In the genomic region with DNA sequence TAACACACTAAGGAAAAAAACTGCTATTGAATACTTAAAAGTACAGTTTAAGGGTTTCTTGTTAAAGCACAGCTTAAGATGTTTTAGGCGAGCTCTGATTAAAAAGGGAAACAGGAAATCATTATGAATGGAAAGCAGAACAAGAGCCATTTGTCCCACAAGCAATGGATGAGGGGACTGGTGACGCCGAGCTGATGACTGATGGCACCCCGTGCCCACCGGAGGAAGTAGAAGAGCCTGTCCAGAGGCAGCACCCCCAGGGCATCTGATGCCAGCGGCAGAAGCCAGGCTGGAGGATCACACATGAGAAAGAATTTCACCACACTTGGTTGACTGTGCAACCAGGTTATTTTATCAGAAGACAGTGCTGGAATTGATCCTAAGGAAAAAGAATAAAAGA, we compare ENCODE assay signal across 16 cellular contexts. TPM values are rescaled to one million over a fixed set of nuclear protein-coding genes. Genes with fewer than 3 reads are reported as not detected.
A peak's percentile ranks its signal among the peaks of the same experiment; 100 is the strongest.
DNase-seq lines count a peak whose midpoint lies in the region; ATAC-seq and TF ChIP-seq lines count a peak whose summit lies in the region.
"Had no signal": no experiment of that assay in that cellular context is flagged by ENCODE, and none has a peak within 500 bp of the region (broad histone marks: within the 10 kb centered on the region; RNA-seq: fewer than 3 reads in every experiment).

No MANE protein-coding gene starts in this region.

- H3K4me1 ChIP-seq in BLaER1: peaks cover 71% of the 10 kb centered on the region
- H3K4me1 ChIP-seq in esophagus squamous epithelium: peaks cover 0 to 24% (median 0%) of the 10 kb centered on the region in 3 donors

- H3K4me1 Mint-ChIP-seq in memory B cell: peaks cover 37% of the 10 kb centered on the region
- H3K4me1 Mint-ChIP-seq: nephron had no signal

- H3K27me3 ChIP-seq in BLaER1 (no peaks in the 10 kb centered on the region), esophagus squamous epithelium (peaks cover 0 to 63% (median 0%) of the 10 kb centered on the region in 4 donors)
- H3K27me3 ChIP-seq: MG63, thyroid gland had no signal

- H3K27ac ChIP-seq in BLaER1: no peak overlapping the region
- H3K27ac ChIP-seq in VCaP: peak overlapping the region; percentile 14; the same call in 1 of the 2 replicates
- H3K27ac ChIP-seq in esophagus squamous epithelium: peak overlapping the region in 1 of 4 donors; percentile 45
- H3K27ac ChIP-seq: C4-2B, thyroid gland had no signal

- TF ChIP-seq CTCF in VCaP (conservative IDR thresholded peaks at IDR 0.05) (no peak), esophagus squamous epithelium (IDR thresholded peaks at IDR 0.05) (no peak), foreskin fibroblast (IDR thresholded peaks at IDR 0.05; ENCODE audit: low read depth, low read length) (no peak)

- no peak overlapping the region for H3K4me3 Mint-ChIP-seq in memory B cell
- H3K4me3 Mint-ChIP-seq: nephron had no signal

- H3K4me3 ChIP-seq in BLaER1 (no peak overlapping the region), esophagus squamous epithelium (no peak overlapping the region), foreskin fibroblast (ENCODE audit: low read depth in 1 of 2, low read length in 2 of 2) (no peak overlapping the region)
- H3K4me3 ChIP-seq: MG63, thyroid gland had no signal

- H4K20me1 ChIP-seq in BLaER1: peaks cover 14% of the 10 kb centered on the region

- H3K9ac ChIP-seq in BLaER1: no peak overlapping the region

- DNase-seq in GDM1 (lab: John Stamatoyannopoulos, UW): peak; percentile 26
- DNase-seq in memory B cell (ENCODE audit: low spot score in 2 of 2): no peak
- no peak for DNase-seq in esophagus squamous epithelium (lab: John Stamatoyannopoulos, UW)
- DNase-seq in foreskin fibroblast: no peak
- no peak for DNase-seq in HuH-7.5 (ENCODE audit: low spot score)
- no peak for DNase-seq in NK-92 (lab: John Stamatoyannopoulos, UW; ENCODE audit: unreplicated experiment)
- DNase-seq: activated gamma-delta T cell; MG63; OCI-M1; stimulated activated CD4-positive, alpha-beta T cell treated with anti-CD3 and anti-CD28 coated beads, Interleukin-2, amount 100 ng/mL, for 24 hours; SW 1271 had no signal

- H3K27ac Mint-ChIP-seq in memory B cell: no peak overlapping the region
- H3K27ac Mint-ChIP-seq: nephron had no signal

- H3K36me3 ChIP-seq in BLaER1 (no peaks in the 10 kb centered on the region), esophagus squamous epithelium (no peaks in the 10 kb centered on the region)
- H3K36me3 ChIP-seq: MG63, thyroid gland had no signal

- peak overlapping the region; percentile 100 for H3K4me2 ChIP-seq in BLaER1

- 37 to 48% methylated on average over 6 of the region's 6 CpGs for WGBS in esophagus squamous epithelium, 2 donors

- intact Hi-C loops in esophagus squamous epithelium (cut with DNase I): no loop called here

- H3K9me3 ChIP-seq in BLaER1 (no peaks in the 10 kb centered on the region), esophagus squamous epithelium (no peaks in the 10 kb centered on the region)
- H3K9me3 ChIP-seq: MG63, thyroid gland had no signal

- no peaks in the 10 kb centered on the region for H3K36me3 Mint-ChIP-seq in memory B cell

- no peak for TF ChIP-seq POLR2A in esophagus squamous epithelium (IDR thresholded peaks at IDR 0.05)

- peak; percentile 70 for ATAC-seq in memory B cell (ENCODE audit: low read depth)

- H3K9me3 Mint-ChIP-seq in memory B cell: no peaks in the 10 kb centered on the region
- H3K9me3 Mint-ChIP-seq: nephron had no signal

- peaks cover 6% of the 10 kb centered on the region for H3K27me3 Mint-ChIP-seq in memory B cell

RNA-seq across cellular contexts. Expression of gene INSIG1, which starts 15.0 kb away (rescaled TPM):
- 10 to 100 TPM; 24.7 to 77.6 (median 64.6) TPM for total RNA-seq in esophagus squamous epithelium
